In the genomic region with DNA sequence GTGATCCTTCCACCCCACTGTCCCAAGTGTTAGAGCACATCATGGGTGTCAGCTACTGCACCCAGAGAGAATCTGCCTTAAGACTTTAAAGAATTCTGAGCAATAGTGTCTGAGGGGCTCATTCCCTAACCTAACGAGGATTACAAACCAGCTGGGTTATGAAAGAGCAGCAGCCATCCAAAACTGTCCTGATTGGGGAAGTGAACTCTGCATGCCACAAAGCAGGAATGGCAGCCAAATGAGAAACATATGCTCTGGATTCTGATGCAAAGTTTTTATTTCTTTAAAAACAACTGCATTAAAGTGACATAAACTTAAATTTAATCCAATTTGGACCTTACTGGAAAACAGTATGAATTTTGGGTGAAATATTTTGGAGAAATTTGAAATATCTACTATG, we compare ENCODE assay signal across 26 cellular contexts.
A peak's percentile ranks its signal among the peaks of the same experiment; 100 is the strongest.
DNase-seq lines count a peak whose midpoint lies in the region; ATAC-seq, FAIRE-seq and TF ChIP-seq lines count a peak whose summit lies in the region.
"Had no signal": no experiment of that assay in that cellular context is flagged by ENCODE, and none has a peak within 500 bp of the region (broad histone marks: within the 10 kb centered on the region; RNA-seq: fewer than 3 reads in every experiment).

No MANE protein-coding gene starts in this region.

- H3K4me3 Mint-ChIP-seq in HFFc6 = no peak overlapping the region
- no peak overlapping the region for H3K4me3 Mint-ChIP-seq in astrocyte (ENCODE audit: unreplicated experiment)
- H3K4me3 Mint-ChIP-seq in T-cell = no peak overlapping the region
- no peak overlapping the region for H3K4me3 Mint-ChIP-seq in WTC11
- H3K4me3 Mint-ChIP-seq: activated naive CD4-positive, alpha-beta T cell treated with anti-CD3 and anti-CD28 coated beads, Interleukin-2, amount 10 ng/mL, durations not matched to agents 7 days and 5 days; H9 had no signal

- H3K9me3 ChIP-seq in astrocyte (ENCODE audit: insufficient read depth, low read depth, low read length) (no peaks in the 10 kb centered on the region), mesenchymal stem cell (ENCODE audit: control insufficient read depth, low read length) (no peaks in the 10 kb centered on the region)
- H3K9me3 ChIP-seq: esophagus muscularis mucosa, lower lobe of right lung, right atrium auricular region, testis had no signal

- H4K20me1 ChIP-seq in astrocyte (ENCODE audit: insufficient read depth, low read length) = no peaks in the 10 kb centered on the region

- H3K23ac ChIP-seq in mesenchymal stem cell (ENCODE audit: low read length in 2 of 2) = no peak overlapping the region

- H3K9me3 Mint-ChIP-seq in HFFc6 (no peaks in the 10 kb centered on the region), astrocyte (ENCODE audit: unreplicated experiment) (no peaks in the 10 kb centered on the region), T-cell (no peaks in the 10 kb centered on the region), WTC11 (no peaks in the 10 kb centered on the region)
- H3K9me3 Mint-ChIP-seq: activated naive CD4-positive, alpha-beta T cell treated with anti-CD3 and anti-CD28 coated beads, Interleukin-2, amount 10 ng/mL, durations not matched to agents 7 days and 5 days; H9 had no signal

- no peak for ATAC-seq in GM19324 (IDR thresholded peaks at IDR 0.05; ENCODE audit: low FRiP score, unreplicated experiment)
- ATAC-seq in T-cell (replicated peaks in 1 of 4) = no peak
- ATAC-seq in WTC11 = no peak
- ATAC-seq: lower lobe of right lung had no signal

- H3K27ac ChIP-seq in astrocyte (ENCODE audit: low read depth, low read length) (no peak overlapping the region), mesenchymal stem cell (ENCODE audit: low read length, poor library complexity, severe bottlenecking) (no peak overlapping the region)
- H3K27ac ChIP-seq: esophagus muscularis mucosa, lower lobe of right lung, right atrium auricular region, testis, WERI-Rb-1 had no signal

- H2AFZ ChIP-seq in astrocyte (ENCODE audit: low read depth, low read length) (no peak overlapping the region), mesenchymal stem cell (ENCODE audit: low read depth, low read length) (no peak overlapping the region)

- 0% methylated on average over 1 of the region's 1 CpG for WGBS in mesenchymal stem cell

- H3K18ac ChIP-seq in mesenchymal stem cell (ENCODE audit: low read depth in 1 of 2, low read length in 2 of 2) = peak overlapping the region; percentile 5 to 30

- H3K4me1 ChIP-seq in astrocyte (ENCODE audit: insufficient read depth, low read length) = peaks cover 16% of the 10 kb centered on the region
- H3K4me1 ChIP-seq in mesenchymal stem cell (ENCODE audit: control insufficient read depth, insufficient read depth, low read depth, low read length) = no peaks in the 10 kb centered on the region
- H3K4me1 ChIP-seq: testis had no signal

- TF ChIP-seq CTCF in HFFc6 (IDR thresholded peaks at IDR 0.05) (no peak), astrocyte (IDR thresholded peaks at IDR 0.05; ENCODE audit: insufficient read depth, low read depth, low read length) (no peak), WTC11 (IDR thresholded peaks at IDR 0.05) (no peak)

- FAIRE-seq in astrocyte (lab: Jason Lieb, UNC) = no peak
- FAIRE-seq: GM19239, islet of Langerhans had no signal

- H3K4me1 Mint-ChIP-seq in HFFc6 (ENCODE audit: low read depth) = peaks cover 86% of the 10 kb centered on the region
- peaks cover 48% of the 10 kb centered on the region for H3K4me1 Mint-ChIP-seq in astrocyte (ENCODE audit: low read depth, unreplicated experiment)
- peaks cover 27 to 39% (median 32%) of the 10 kb centered on the region in 3 donors for H3K4me1 Mint-ChIP-seq in T-cell
- peaks cover 3% of the 10 kb centered on the region; the same call in 1 of the 2 replicates for H3K4me1 Mint-ChIP-seq in WTC11

- H3K27me3 Mint-ChIP-seq in HFFc6 (ENCODE audit: insufficient read depth) = no peaks in the 10 kb centered on the region; the same call in 1 of the 2 replicates
- no peaks in the 10 kb centered on the region for H3K27me3 Mint-ChIP-seq in astrocyte (ENCODE audit: low read depth, unreplicated experiment)
- H3K27me3 Mint-ChIP-seq in T-cell = no peaks in the 10 kb centered on the region
- no peaks in the 10 kb centered on the region; the same call in 1 of the 2 replicates for H3K27me3 Mint-ChIP-seq in WTC11 (ENCODE audit: low read depth)
- H3K27me3 Mint-ChIP-seq: activated naive CD4-positive, alpha-beta T cell treated with anti-CD3 and anti-CD28 coated beads, Interleukin-2, amount 10 ng/mL, durations not matched to agents 7 days and 5 days had no signal

- no peaks in the 10 kb centered on the region for H3K79me2 ChIP-seq in astrocyte (ENCODE audit: insufficient read depth, low read length)

- no peak overlapping the region for H4K91ac ChIP-seq in mesenchymal stem cell (ENCODE audit: low read length)

- no peaks in the 10 kb centered on the region for H3K79me1 ChIP-seq in mesenchymal stem cell (replicated peaks; ENCODE audit: low read length, poor library complexity, severe bottlenecking)

- H3K9ac ChIP-seq in astrocyte (ENCODE audit: low read length) (no peak overlapping the region), mesenchymal stem cell (ENCODE audit: low read length) (peak overlapping the region; percentile 24)

- CTCF ChIA-PET in T-cell (lab: Charles Lee) (interaction anchor here in 1 of 2 donors (0.8 kb wide), 1 partner anchor 9 kb away, joined by 4 read pairs; no protein-coding TSS in a partner anchor), WTC11 (lab: Charles Lee) (no interaction called here)

- H3K4me2 ChIP-seq in astrocyte (ENCODE audit: low read length) (no peak overlapping the region), mesenchymal stem cell (ENCODE audit: low read length, poor library complexity, severe bottlenecking) (no peak overlapping the region)

- DNase-seq in AG20443 (ENCODE audit: low spot score) (peak; percentile 70), HFFc6 (peak; percentile 50), astrocyte (ENCODE audit: low read depth) (no peak), mesenchymal stem cell (no peak), T-cell (no peak), WTC11 (ENCODE audit: low spot score) (no peak)
- DNase-seq: activated CD4-positive, alpha-beta T cell treated with anti-CD3 and anti-CD28 coated beads, Interleukin-2, amount 50 U/mL, for 48 hours; activated naive CD4-positive, alpha-beta T cell treated with anti-CD3 and anti-CD28 coated beads, Interleukin-2, amount 10 ng/mL, durations not matched to agents 7 days and 5 days; activated T-cell treated with anti-CD3 and anti-CD28 coated beads for 4 hours; Calu3; cerebellar nuclear complex; effector memory CD4-positive, alpha-beta T cell; H9; lower lobe of right lung; MM.1S; NCI-H187 treated with DMSO at 0.1 percent for 48 hours; NCI-H345; NK-92 treated with Interleukin-12 subunit alpha and Interleukin-12 subunit beta, amount 100 ng/mL, for 24 hours; stimulated activated CD4-positive, alpha-beta T cell treated with anti-CD3 and anti-CD28 coated beads, Interleukin-15, amount 100 ng/mL, for 24 hours; testis; WERI-Rb-1 had no signal

- H3K27me3 ChIP-seq in astrocyte (ENCODE audit: insufficient read depth, low read length) (no peaks in the 10 kb centered on the region), mesenchymal stem cell (ENCODE audit: control insufficient read depth in 1 of 2, insufficient read depth in 1 of 2, low read length in 2 of 2) (no peaks in the 10 kb centered on the region)
- H3K27me3 ChIP-seq: esophagus muscularis mucosa, right atrium auricular region, testis had no signal

- H2BK120ac ChIP-seq in mesenchymal stem cell (ENCODE audit: low read depth, low read length) = no peak overlapping the region

- no peak overlapping the region for H2BK12ac ChIP-seq in mesenchymal stem cell (ENCODE audit: low read length in 2 of 2)

- H4K8ac ChIP-seq in mesenchymal stem cell (ENCODE audit: low read length) = no peak overlapping the region

- no peak overlapping the region for H2BK15ac ChIP-seq in mesenchymal stem cell (ENCODE audit: low read depth, poor library complexity, severe bottlenecking)

- no peak overlapping the region for H2BK5ac ChIP-seq in mesenchymal stem cell (ENCODE audit: low read depth, low read length, poor library complexity, severe bottlenecking)

- no peak overlapping the region for H3K14ac ChIP-seq in mesenchymal stem cell (ENCODE audit: low read length in 2 of 2)

- H2AK5ac ChIP-seq in mesenchymal stem cell (ENCODE audit: low read length, severe bottlenecking) = no peak overlapping the region

- H3K27ac Mint-ChIP-seq in HFFc6 (peak overlapping the region; percentile 57), astrocyte (ENCODE audit: unreplicated experiment) (peak overlapping the region; percentile 44), T-cell (no peak overlapping the region), WTC11 (no peak overlapping the region)
- H3K27ac Mint-ChIP-seq: activated naive CD4-positive, alpha-beta T cell treated with anti-CD3 and anti-CD28 coated beads, Interleukin-2, amount 10 ng/mL, durations not matched to agents 7 days and 5 days; H9 had no signal

- no peaks in the 10 kb centered on the region for H3K36me3 Mint-ChIP-seq in HFFc6 (ENCODE audit: low read depth)
- H3K36me3 Mint-ChIP-seq in astrocyte (ENCODE audit: low read depth, unreplicated experiment) = no peaks in the 10 kb centered on the region
- no peaks in the 10 kb centered on the region for H3K36me3 Mint-ChIP-seq in T-cell
- H3K36me3 Mint-ChIP-seq in WTC11 = no peaks in the 10 kb centered on the region
- H3K36me3 Mint-ChIP-seq: activated naive CD4-positive, alpha-beta T cell treated with anti-CD3 and anti-CD28 coated beads, Interleukin-2, amount 10 ng/mL, durations not matched to agents 7 days and 5 days had no signal

- H3K36me3 ChIP-seq in astrocyte (ENCODE audit: insufficient read depth, low read length) = no peaks in the 10 kb centered on the region
- H3K36me3 ChIP-seq in mesenchymal stem cell (ENCODE audit: control insufficient read depth in 1 of 2, insufficient read depth in 2 of 2, low read depth in 1 of 2, low read length in 2 of 2) = no peaks in the 10 kb centered on the region
- H3K36me3 ChIP-seq: esophagus muscularis mucosa, lower lobe of right lung, right atrium auricular region, WERI-Rb-1 had no signal

- POLR2A ChIA-PET in T-cell (lab: Charles Lee) = no interaction called here
- POLR2A ChIA-PET in WTC11 (lab: Charles Lee) = no interaction called here

- H3K4me3 ChIP-seq in astrocyte (ENCODE audit: insufficient read depth, low read depth, low read length) (no peak overlapping the region), mesenchymal stem cell (ENCODE audit: insufficient read depth in 1 of 2, low read depth in 1 of 2, low read length in 2 of 2) (no peak overlapping the region)
- H3K4me3 ChIP-seq: esophagus muscularis mucosa, lower lobe of right lung, right atrium auricular region, testis had no signal

- H3K4ac ChIP-seq in mesenchymal stem cell (ENCODE audit: low read depth in 1 of 2, low read length in 2 of 2) = no peak overlapping the region

TF ChIP-seq in WTC11, 78 proteins besides CTCF, POLR2A, EP300 and RAD21 (continues in another document):
- TF ChIP-seq ESRRA (CRISPR knock-in tag; IDR thresholded peaks at IDR 0.05; ENCODE audit: borderline replicate concordance) = no peak
- no peak for TF ChIP-seq RORB (CRISPR knock-in tag; IDR thresholded peaks at IDR 0.05)
- no peak for TF ChIP-seq NFATC4 (CRISPR knock-in tag; IDR thresholded peaks at IDR 0.05)
- TF ChIP-seq ATF1 (CRISPR knock-in tag; IDR thresholded peaks at IDR 0.05) = no peak

Comparison
In these comparisons a context has a peak if more than half of its experiments do, and no peak if none do; other contexts are left out.
1. DNase-seq: peak in AG20443 (single experiment) and HFFc6 (single experiment); none in astrocyte (single experiment), mesenchymal stem cell (single experiment), T-cell (0 of 34) and WTC11 (single experiment).
2. H3K27ac Mint-ChIP-seq: peak in HFFc6 (single experiment) and astrocyte (single experiment); none in T-cell (0 of 2) and WTC11 (single experiment).